Comparison of ENCODE assay signal across 19 cellular contexts in the genomic region with DNA sequence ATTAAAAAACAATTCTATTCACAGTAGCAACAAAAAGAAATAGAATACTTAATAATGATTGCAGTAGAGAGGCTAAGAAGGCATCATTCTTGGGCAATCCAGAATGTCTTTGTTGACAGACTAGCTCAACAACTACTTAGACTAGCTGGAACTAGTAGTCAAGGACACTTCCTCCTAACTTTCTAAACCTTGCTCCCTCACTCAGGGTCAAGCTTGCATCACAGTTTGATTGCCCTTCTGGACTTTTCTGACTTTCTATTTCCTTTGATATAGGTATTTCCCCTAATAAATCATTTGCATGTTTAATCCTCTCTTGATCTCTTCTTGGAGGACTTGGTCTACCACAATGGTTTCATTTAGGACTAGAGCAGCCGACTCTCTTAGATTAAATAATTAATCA.
"Had no signal": no experiment of that assay in that cellular context is flagged by ENCODE, and none has a peak within 500 bp of the region (broad histone marks: within the 10 kb centered on the region; RNA-seq: fewer than 3 reads in every experiment).

No MANE protein-coding gene starts in this region.

- H3K36me3 ChIP-seq: left ventricle myocardium inferior, ovary, right atrium auricular region, right lobe of liver, tibial nerve, vagina had no signal

- H3K27ac ChIP-seq: left ventricle myocardium inferior, ovary, right atrium auricular region, right lobe of liver, tibial nerve, vagina had no signal

- H3K9me3 ChIP-seq: ovary, right lobe of liver, tibial nerve, vagina had no signal

- ATAC-seq: left cardiac atrium; naive thymus-derived CD4-positive, alpha-beta T cell; natural killer cell treated with Interleukin-12 subunit alpha and Interleukin-12 subunit beta and Interleukin-15 and Interleukin-18, amount 100 ng/mL, for 72 hours; right lobe of liver; stimulated activated naive B cell treated with anti-CD40 and anti-IgM and Interleukin-4, amounts not matched to agents 10 μg/mL and 1 μg/mL and 100 μg/mL, for 72 hours had no signal

- H3K27me3 ChIP-seq: ovary, right atrium auricular region, right lobe of liver, tibial nerve, vagina had no signal

- DNase-seq: head of caudate nucleus; hippocampal formation; kidney glomerular epithelial cell; left cardiac atrium; left ventricle myocardium inferior; mammary epithelial cell; mesenchymal stem cell; naive thymus-derived CD4-positive, alpha-beta T cell; ovary; right lobe of liver; stimulated activated CD4-positive, alpha-beta T cell treated with anti-CD3 and anti-CD28 coated beads, Interleukin-12 subunit alpha, Interleukin-12 subunit beta, amount 100 ng/mL, for 4 hours; stimulated activated CD4-positive, alpha-beta T cell treated with anti-CD3 and anti-CD28 coated beads, Interleukin-15, amount 100 ng/mL, for 24 hours; stimulated activated CD4-positive, alpha-beta T cell treated with anti-CD3 and anti-CD28 coated beads, Interleukin-2, amount 100 ng/mL, for 24 hours; stimulated activated CD4-positive, alpha-beta T cell treated with anti-CD3 and anti-CD28 coated beads, Interleukin-4, amount 100 ng/mL, for 1 hour; stimulated activated naive B cell treated with anti-CD40 and anti-IgM and Interleukin-4, amounts not matched to agents 10 μg/mL and 1 μg/mL and 100 μg/mL, for 72 hours had no signal

- H3K4me1 ChIP-seq: left ventricle myocardium inferior, right atrium auricular region, right lobe of liver, tibial nerve, vagina had no signal

- H3K4me3 ChIP-seq: left ventricle myocardium inferior, ovary, right atrium auricular region, right lobe of liver, tibial nerve, vagina had no signal
